18 cellular contexts compared by ENCODE assay signal in the genomic region with DNA sequence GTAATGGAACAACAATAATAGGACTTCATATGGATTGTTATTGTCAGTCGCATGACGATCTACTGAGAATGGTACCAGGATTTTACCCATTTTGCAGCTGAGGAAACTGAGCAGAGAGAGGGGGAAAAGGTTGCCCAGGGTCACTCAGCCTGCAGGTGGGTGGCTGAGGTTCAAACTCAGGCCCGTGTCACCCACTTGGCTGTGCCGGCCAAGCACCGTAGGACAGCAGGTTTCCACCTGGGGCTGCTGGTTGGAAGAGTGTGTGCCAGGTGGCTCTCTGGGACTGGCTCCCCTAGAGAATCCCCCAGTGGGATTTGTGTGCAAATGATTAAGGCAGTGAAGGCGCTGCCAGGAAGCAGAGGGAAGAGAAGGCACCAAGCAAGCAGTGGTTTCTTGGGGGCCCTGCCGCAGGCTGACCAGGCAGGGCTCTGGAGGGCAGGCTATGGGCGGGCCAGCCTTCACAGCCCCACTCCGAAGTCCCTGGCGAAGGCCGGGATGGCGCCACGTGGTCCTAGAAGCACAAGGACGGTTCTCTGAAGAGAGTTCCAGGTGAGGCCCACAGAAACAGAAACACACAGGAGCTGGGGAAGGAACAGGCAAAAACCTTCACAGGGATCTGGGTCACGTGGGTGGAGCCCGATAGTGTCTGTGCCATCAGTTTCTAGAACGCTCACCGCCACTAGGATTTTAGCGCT.
"Had no signal": no experiment of that assay in that cellular context is flagged by ENCODE, and none has a peak within 500 bp of the region (broad histone marks: within the 10 kb centered on the region; RNA-seq: fewer than 3 reads in every experiment).

No MANE protein-coding gene starts in this region.

- DNase-seq: activated CD4-positive, alpha-beta T cell treated with anti-CD3 and anti-CD28 coated beads for 1 hour; activated T-cell treated with anti-CD3 and anti-CD28 coated beads, Interleukin-2, amount 50 U/mL, for 24 hours; brain microvascular endothelial cell; glutamatergic neuron; hypothalamus; mesendoderm; mucosa of descending colon; naive thymus-derived CD4-positive, alpha-beta T cell; stimulated activated CD4-positive, alpha-beta T cell treated with anti-CD3 and anti-CD28 coated beads, Interleukin-2, amount 100 ng/mL, for 24 hours; stimulated activated naive CD4-positive, alpha-beta T cell; T-helper 1 cell; upper lobe of left lung had no signal

- H3K4me3 ChIP-seq: ascending aorta, coronary artery, esophagus muscularis mucosa, mucosa of descending colon, right lobe of liver, skin epidermis, upper lobe of left lung had no signal

- H3K9me3 ChIP-seq: ascending aorta, esophagus muscularis mucosa, mucosa of descending colon, right lobe of liver, upper lobe of left lung had no signal

- H3K27ac ChIP-seq: ascending aorta, brain microvascular endothelial cell, parathyroid adenoma, skin epidermis, upper lobe of left lung had no signal

- H3K36me3 ChIP-seq: ascending aorta, brain microvascular endothelial cell, esophagus muscularis mucosa, right lobe of liver, upper lobe of left lung had no signal

- H3K4me1 ChIP-seq: ascending aorta, parathyroid adenoma, right lobe of liver had no signal

- H3K27me3 ChIP-seq: ascending aorta, esophagus muscularis mucosa, right lobe of liver, upper lobe of left lung had no signal

- H3K9ac ChIP-seq: parathyroid adenoma had no signal
